In the genomic region with DNA sequence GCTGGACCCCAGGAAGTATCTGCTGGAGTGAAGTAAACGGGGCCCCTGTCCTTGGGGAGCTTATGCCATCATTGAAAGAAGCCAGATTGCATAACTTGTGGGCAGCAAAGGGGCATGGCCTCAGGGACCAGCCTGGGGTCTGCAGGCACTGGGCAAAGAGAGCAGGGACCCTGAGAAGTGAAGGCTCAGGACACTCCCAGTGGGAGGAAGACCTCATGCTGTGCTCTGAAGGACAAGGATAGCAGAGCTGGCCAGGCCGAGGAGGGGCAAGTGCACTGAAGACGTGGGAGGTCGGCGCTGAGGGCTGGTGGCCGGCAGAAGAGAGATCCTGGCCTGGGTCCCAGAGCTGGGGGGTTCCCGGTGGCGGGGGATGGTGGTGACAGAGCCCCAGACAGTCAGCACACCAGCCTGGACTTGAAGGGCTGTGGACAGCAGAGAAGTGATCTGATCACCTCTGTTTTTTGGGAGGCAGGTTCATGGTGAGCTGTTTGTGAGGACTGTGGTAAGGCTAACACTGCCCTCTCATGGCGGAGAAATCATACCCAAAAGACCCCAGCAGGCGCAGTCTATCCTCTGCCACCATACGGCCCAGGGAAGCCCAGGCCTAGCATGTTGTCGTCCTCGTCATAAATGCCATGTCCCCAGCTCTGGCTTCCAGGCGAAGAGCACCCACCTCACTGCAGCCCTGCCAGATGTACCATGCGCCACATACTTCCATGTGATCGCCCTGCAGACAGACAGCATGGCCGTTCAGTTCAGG, we compare ENCODE assay signal across 1 cellular context.
TF ChIP-seq lines count a peak whose summit lies in the region.

No MANE protein-coding gene starts in this region.

TF ChIP-seq in K562, 482 proteins besides CTCF, POLR2A, EP300 and RAD21 (continued from another document):
- TF ChIP-seq, protein P1, sequence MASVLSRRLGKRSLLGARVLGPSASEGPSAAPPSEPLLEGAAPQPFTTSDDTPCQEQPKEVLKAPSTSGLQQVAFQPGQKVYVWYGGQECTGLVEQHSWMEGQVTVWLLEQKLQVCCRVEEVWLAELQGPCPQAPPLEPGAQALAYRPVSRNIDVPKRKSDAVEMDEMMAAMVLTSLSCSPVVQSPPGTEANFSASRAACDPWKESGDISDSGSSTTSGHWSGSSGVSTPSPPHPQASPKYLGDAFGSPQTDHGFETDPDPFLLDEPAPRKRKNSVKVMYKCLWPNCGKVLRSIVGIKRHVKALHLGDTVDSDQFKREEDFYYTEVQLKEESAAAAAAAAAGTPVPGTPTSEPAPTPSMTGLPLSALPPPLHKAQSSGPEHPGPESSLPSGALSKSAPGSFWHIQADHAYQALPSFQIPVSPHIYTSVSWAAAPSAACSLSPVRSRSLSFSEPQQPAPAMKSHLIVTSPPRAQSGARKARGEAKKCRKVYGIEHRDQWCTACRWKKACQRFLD (CRISPR knock-in tag; IDR thresholded peaks at IDR 0.05) = no peak
- TF ChIP-seq BDP1 (IDR thresholded peaks at IDR 0.05; ENCODE audit: insufficient read depth, insufficient read length) = no peak
- TF ChIP-seq, protein P2, sequence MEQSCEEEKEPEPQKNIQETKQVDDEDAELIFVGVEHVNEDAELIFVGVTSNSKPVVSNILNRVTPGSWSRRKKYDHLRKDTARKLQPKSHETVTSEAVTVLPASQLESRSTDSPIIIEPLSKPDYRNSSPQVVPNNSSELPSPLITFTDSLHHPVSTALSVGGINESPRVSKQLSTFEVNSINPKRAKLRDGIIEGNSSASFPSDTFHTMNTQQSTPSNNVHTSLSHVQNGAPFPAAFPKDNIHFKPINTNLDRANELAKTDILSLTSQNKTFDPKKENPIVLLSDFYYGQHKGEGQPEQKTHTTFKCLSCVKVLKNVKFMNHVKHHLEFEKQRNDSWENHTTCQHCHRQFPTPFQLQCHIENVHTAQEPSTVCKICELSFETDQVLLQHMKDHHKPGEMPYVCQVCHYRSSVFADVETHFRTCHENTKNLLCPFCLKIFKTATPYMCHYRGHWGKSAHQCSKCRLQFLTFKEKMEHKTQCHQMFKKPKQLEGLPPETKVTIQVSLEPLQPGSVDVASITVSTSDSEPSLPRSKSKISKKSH (CRISPR knock-in tag; IDR thresholded peaks at IDR 0.05) = no peak
- TF ChIP-seq CXXC5 (CRISPR knock-in tag; IDR thresholded peaks at IDR 0.05) = no peak
- no peak for TF ChIP-seq NR3C1 (CRISPR knock-in tag; IDR thresholded peaks at IDR 0.05)
- no peak for TF ChIP-seq NCOA1 (IDR thresholded peaks at IDR 0.05; ENCODE audit: low read depth)
- no peak for TF ChIP-seq ZZZ3 (IDR thresholded peaks at IDR 0.05)
- no peak for TF ChIP-seq SREBF1 (IDR thresholded peaks at IDR 0.05; ENCODE audit: borderline replicate concordance, low read depth, low read length)
- no peak for TF ChIP-seq FUS (optimal IDR thresholded peaks at IDR 0.05; ENCODE audit: low read depth, low read length)
- TF ChIP-seq EGR1 (conservative IDR thresholded peaks at IDR 0.05) = peak; percentile 10; the same call in 1 of the 2 replicates
- TF ChIP-seq PCBP2 (IDR thresholded peaks at IDR 0.05; ENCODE audit: low read depth, low read length, poor library complexity, severe bottlenecking) = no peak
- TF ChIP-seq DPF2 (IDR thresholded peaks at IDR 0.05) = 0 out of 2 replicates have a peak, but pooled peaks have one; percentile 6
- no peak for TF ChIP-seq ADNP (tag; IDR thresholded peaks at IDR 0.05)
- no peak for TF ChIP-seq CBX3 (IDR thresholded peaks at IDR 0.05; ENCODE audit: borderline replicate concordance in 1 of 2, low read length in 2 of 2)
- TF ChIP-seq MAFK (IDR thresholded peaks at IDR 0.05; ENCODE audit: low read length) = no peak
- TF ChIP-seq, protein P3, sequence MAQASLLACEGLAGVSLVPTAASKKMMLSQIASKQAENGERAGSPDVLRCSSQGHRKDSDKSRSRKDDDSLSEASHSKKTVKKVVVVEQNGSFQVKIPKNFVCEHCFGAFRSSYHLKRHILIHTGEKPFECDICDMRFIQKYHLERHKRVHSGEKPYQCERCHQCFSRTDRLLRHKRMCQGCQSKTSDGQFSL (CRISPR knock-in tag; IDR thresholded peaks at IDR 0.05) = no peak
- TF ChIP-seq, protein P3 (tag; IDR thresholded peaks at IDR 0.05) = no peak
- TF ChIP-seq HMGN3 (IDR thresholded peaks at IDR 0.05; ENCODE audit: borderline replicate concordance, extremely low read depth, insufficient read length, low read depth, low read length) = peak; percentile 21
- TF ChIP-seq, protein P4, sequence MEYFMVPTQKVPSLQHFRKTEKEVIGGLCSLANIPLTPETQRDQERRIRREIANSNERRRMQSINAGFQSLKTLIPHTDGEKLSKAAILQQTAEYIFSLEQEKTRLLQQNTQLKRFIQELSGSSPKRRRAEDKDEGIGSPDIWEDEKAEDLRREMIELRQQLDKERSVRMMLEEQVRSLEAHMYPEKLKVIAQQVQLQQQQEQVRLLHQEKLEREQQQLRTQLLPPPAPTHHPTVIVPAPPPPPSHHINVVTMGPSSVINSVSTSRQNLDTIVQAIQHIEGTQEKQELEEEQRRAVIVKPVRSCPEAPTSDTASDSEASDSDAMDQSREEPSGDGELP (CRISPR knock-in tag; IDR thresholded peaks at IDR 0.05; ENCODE audit: borderline replicate concordance) = no peak
- no peak for TF ChIP-seq ZFP1 (CRISPR knock-in tag; IDR thresholded peaks at IDR 0.05)
- no peak for TF ChIP-seq SLC30A9 (CRISPR knock-in tag; IDR thresholded peaks at IDR 0.05)
- TF ChIP-seq TSC22D4 (tag; IDR thresholded peaks at IDR 0.05) = no peak
- no peak for TF ChIP-seq ZNF77 (CRISPR knock-in tag; IDR thresholded peaks at IDR 0.05)
- TF ChIP-seq TRIM24 (IDR thresholded peaks at IDR 0.05) = no peak
- TF ChIP-seq RCOR1 (IDR thresholded peaks at IDR 0.05; ENCODE audit: borderline replicate concordance in 1 of 2, low read depth in 2 of 2, low read length in 2 of 2) = peak in 1 of 2 experiments; percentile 33; a peak in 1 of 4 replicates
- no peak for TF ChIP-seq SRSF1 (IDR thresholded peaks at IDR 0.05; ENCODE audit: low read depth, low read length)
- TF ChIP-seq ZNF224 (CRISPR knock-in tag; IDR thresholded peaks at IDR 0.05) = no peak
- no peak for TF ChIP-seq JUNB (CRISPR knock-in tag; conservative IDR thresholded peaks at IDR 0.05)
- TF ChIP-seq, protein P5, sequence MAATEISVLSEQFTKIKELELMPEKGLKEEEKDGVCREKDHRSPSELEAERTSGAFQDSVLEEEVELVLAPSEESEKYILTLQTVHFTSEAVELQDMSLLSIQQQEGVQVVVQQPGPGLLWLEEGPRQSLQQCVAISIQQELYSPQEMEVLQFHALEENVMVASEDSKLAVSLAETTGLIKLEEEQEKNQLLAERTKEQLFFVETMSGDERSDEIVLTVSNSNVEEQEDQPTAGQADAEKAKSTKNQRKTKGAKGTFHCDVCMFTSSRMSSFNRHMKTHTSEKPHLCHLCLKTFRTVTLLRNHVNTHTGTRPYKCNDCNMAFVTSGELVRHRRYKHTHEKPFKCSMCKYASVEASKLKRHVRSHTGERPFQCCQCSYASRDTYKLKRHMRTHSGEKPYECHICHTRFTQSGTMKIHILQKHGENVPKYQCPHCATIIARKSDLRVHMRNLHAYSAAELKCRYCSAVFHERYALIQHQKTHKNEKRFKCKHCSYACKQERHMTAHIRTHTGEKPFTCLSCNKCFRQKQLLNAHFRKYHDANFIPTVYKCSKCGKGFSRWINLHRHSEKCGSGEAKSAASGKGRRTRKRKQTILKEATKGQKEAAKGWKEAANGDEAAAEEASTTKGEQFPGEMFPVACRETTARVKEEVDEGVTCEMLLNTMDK (IDR thresholded peaks at IDR 0.05; ENCODE audit: borderline replicate concordance, insufficient read depth, low read depth, low read length, poor library complexity, severe bottlenecking) = no peak
- TF ChIP-seq BHLHE40 (IDR thresholded peaks at IDR 0.05; ENCODE audit: low read length) = no peak
- TF ChIP-seq L3MBTL2 (IDR thresholded peaks at IDR 0.05) = 0 out of 2 replicates have a peak, but pooled peaks have one; percentile 27
- TF ChIP-seq, protein P6, sequence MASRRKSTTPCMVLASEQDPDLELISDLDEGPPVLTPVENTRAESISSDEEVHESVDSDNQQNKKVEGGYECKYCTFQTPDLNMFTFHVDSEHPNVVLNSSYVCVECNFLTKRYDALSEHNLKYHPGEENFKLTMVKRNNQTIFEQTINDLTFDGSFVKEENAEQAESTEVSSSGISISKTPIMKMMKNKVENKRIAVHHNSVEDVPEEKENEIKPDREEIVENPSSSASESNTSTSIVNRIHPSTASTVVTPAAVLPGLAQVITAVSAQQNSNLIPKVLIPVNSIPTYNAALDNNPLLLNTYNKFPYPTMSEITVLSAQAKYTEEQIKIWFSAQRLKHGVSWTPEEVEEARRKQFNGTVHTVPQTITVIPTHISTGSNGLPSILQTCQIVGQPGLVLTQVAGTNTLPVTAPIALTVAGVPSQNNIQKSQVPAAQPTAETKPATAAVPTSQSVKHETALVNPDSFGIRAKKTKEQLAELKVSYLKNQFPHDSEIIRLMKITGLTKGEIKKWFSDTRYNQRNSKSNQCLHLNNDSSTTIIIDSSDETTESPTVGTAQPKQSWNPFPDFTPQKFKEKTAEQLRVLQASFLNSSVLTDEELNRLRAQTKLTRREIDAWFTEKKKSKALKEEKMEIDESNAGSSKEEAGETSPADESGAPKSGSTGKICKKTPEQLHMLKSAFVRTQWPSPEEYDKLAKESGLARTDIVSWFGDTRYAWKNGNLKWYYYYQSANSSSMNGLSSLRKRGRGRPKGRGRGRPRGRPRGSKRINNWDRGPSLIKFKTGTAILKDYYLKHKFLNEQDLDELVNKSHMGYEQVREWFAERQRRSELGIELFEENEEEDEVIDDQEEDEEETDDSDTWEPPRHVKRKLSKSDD (conservative IDR thresholded peaks at IDR 0.05; ENCODE audit: low read length) = no peak
- TF ChIP-seq, protein P7, sequence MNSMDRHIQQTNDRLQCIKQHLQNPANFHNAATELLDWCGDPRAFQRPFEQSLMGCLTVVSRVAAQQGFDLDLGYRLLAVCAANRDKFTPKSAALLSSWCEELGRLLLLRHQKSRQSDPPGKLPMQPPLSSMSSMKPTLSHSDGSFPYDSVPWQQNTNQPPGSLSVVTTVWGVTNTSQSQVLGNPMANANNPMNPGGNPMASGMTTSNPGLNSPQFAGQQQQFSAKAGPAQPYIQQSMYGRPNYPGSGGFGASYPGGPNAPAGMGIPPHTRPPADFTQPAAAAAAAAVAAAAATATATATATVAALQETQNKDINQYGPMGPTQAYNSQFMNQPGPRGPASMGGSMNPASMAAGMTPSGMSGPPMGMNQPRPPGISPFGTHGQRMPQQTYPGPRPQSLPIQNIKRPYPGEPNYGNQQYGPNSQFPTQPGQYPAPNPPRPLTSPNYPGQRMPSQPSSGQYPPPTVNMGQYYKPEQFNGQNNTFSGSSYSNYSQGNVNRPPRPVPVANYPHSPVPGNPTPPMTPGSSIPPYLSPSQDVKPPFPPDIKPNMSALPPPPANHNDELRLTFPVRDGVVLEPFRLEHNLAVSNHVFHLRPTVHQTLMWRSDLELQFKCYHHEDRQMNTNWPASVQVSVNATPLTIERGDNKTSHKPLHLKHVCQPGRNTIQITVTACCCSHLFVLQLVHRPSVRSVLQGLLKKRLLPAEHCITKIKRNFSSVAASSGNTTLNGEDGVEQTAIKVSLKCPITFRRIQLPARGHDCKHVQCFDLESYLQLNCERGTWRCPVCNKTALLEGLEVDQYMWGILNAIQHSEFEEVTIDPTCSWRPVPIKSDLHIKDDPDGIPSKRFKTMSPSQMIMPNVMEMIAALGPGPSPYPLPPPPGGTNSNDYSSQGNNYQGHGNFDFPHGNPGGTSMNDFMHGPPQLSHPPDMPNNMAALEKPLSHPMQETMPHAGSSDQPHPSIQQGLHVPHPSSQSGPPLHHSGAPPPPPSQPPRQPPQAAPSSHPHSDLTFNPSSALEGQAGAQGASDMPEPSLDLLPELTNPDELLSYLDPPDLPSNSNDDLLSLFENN (IDR thresholded peaks at IDR 0.05; ENCODE audit: low read depth in 2 of 2, low read length in 2 of 2) = no peak
- no peak for TF ChIP-seq FIP1L1 (IDR thresholded peaks at IDR 0.05; ENCODE audit: low read depth, low read length, poor library complexity, severe bottlenecking)
- TF ChIP-seq, protein P8, sequence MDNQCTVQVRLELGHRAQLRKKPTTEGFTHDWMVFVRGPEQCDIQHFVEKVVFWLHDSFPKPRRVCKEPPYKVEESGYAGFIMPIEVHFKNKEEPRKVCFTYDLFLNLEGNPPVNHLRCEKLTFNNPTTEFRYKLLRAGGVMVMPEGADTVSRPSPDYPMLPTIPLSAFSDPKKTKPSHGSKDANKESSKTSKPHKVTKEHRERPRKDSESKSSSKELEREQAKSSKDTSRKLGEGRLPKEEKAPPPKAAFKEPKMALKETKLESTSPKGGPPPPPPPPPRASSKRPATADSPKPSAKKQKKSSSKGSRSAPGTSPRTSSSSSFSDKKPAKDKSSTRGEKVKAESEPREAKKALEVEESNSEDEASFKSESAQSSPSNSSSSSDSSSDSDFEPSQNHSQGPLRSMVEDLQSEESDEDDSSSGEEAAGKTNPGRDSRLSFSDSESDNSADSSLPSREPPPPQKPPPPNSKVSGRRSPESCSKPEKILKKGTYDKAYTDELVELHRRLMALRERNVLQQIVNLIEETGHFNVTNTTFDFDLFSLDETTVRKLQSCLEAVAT (IDR thresholded peaks at IDR 0.05) = no peak
- 0 out of 2 replicates have a peak, but pooled peaks have one; percentile 40 for TF ChIP-seq TARDBP (IDR thresholded peaks at IDR 0.05)
- no peak for TF ChIP-seq ZFP36 (IDR thresholded peaks at IDR 0.05; ENCODE audit: low read depth, low read length, partially characterized antibody)
- TF ChIP-seq, protein P9, sequence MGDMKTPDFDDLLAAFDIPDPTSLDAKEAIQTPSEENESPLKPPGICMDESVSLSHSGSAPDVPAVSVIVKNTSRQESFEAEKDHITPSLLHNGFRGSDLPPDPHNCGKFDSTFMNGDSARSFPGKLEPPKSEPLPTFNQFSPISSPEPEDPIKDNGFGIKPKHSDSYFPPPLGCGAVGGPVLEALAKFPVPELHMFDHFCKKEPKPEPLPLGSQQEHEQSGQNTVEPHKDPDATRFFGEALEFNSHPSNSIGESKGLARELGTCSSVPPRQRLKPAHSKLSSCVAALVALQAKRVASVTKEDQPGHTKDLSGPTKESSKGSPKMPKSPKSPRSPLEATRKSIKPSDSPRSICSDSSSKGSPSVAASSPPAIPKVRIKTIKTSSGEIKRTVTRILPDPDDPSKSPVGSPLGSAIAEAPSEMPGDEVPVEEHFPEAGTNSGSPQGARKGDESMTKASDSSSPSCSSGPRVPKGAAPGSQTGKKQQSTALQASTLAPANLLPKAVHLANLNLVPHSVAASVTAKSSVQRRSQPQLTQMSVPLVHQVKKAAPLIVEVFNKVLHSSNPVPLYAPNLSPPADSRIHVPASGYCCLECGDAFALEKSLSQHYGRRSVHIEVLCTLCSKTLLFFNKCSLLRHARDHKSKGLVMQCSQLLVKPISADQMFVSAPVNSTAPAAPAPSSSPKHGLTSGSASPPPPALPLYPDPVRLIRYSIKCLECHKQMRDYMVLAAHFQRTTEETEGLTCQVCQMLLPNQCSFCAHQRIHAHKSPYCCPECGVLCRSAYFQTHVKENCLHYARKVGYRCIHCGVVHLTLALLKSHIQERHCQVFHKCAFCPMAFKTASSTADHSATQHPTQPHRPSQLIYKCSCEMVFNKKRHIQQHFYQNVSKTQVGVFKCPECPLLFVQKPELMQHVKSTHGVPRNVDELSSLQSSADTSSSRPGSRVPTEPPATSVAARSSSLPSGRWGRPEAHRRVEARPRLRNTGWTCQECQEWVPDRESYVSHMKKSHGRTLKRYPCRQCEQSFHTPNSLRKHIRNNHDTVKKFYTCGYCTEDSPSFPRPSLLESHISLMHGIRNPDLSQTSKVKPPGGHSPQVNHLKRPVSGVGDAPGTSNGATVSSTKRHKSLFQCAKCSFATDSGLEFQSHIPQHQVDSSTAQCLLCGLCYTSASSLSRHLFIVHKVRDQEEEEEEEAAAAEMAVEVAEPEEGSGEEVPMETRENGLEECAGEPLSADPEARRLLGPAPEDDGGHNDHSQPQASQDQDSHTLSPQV (IDR thresholded peaks at IDR 0.05) = peak; percentile 34; the same call in 1 of the 2 replicates
- peak; percentile 59 for TF ChIP-seq SMC3 (conservative IDR thresholded peaks at IDR 0.05; ENCODE audit: insufficient read depth, low read depth, low read length)
- TF ChIP-seq CAMTA2 (CRISPR knock-in tag; conservative IDR thresholded peaks at IDR 0.05) = no peak
